In the genomic region with DNA sequence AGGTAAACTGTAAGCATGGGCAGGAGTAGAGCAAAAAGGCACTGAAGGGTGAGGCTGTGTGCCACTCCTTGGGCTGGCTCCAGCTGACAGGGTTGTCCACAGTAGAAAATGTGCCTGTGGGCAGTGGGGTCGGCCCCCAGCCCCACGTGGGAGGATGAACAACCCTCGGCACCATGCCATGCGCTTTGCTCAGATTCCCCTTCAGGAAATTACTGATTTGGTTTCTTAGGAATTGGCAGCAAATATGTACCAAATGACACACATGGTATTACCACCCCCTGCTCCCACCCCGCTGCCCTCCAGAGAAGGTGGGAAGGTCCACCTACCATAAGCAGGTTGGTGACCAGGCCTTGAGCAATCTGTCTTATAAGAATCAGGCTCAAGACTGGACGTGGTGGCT, we compare ENCODE assay signal across 16 cellular contexts. TPM values are rescaled to one million over a fixed set of nuclear protein-coding genes. Genes with fewer than 3 reads are reported as not detected.
A peak's percentile ranks its signal among the peaks of the same experiment; 100 is the strongest.
DNase-seq lines count a peak whose midpoint lies in the region; ATAC-seq and TF ChIP-seq lines count a peak whose summit lies in the region.
"Had no signal": no experiment of that assay in that cellular context is flagged by ENCODE, and none has a peak within 500 bp of the region (broad histone marks: within the 10 kb centered on the region; RNA-seq: fewer than 3 reads in every experiment).

No MANE protein-coding gene starts in this region.

- no peak overlapping the region for H2BK15ac ChIP-seq in mesendoderm (replicated peaks; ENCODE audit: low read depth)

- H3K4me2 ChIP-seq in mesendoderm (ENCODE audit: low read length) = no peak overlapping the region
- H3K4me2 ChIP-seq: BLaER1 had no signal

- peaks cover 36% of the 10 kb centered on the region for H3K36me3 Mint-ChIP-seq in endothelial cell (ENCODE audit: low read depth, unreplicated experiment)
- H3K36me3 Mint-ChIP-seq in type B pancreatic cell = peaks cover 33% of the 10 kb centered on the region
- peaks cover 0 to 47% (median 32%) of the 10 kb centered on the region in 3 donors for H3K36me3 Mint-ChIP-seq in naive thymus-derived CD8-positive, alpha-beta T cell

- H3K23ac ChIP-seq in mesendoderm (ENCODE audit: low read length) = peak overlapping the region; percentile 45

- TF ChIP-seq CTCF in endothelial cell (IDR thresholded peaks at IDR 0.05; ENCODE audit: unreplicated experiment) = no peak
- TF ChIP-seq CTCF in spleen (IDR thresholded peaks at IDR 0.05 in 8 of 11, conservative IDR thresholded peaks at IDR 0.05 in 3 of 11) = no peak
- no peak for TF ChIP-seq CTCF in type B pancreatic cell (conservative IDR thresholded peaks at IDR 0.05)

- ATAC-seq in naive thymus-derived CD8-positive, alpha-beta T cell = no peak

- H3K27ac Mint-ChIP-seq in endothelial cell (ENCODE audit: unreplicated experiment) (peak overlapping the region; percentile 86), type B pancreatic cell (no peak overlapping the region)
- H3K27ac Mint-ChIP-seq in naive thymus-derived CD8-positive, alpha-beta T cell = no peak overlapping the region

- no peak overlapping the region for H3K18ac ChIP-seq in mesendoderm (ENCODE audit: low read length)

- H3K4me3 ChIP-seq in mesendoderm (ENCODE audit: low read length) (no peak overlapping the region), spleen (no peak overlapping the region)
- H3K4me3 ChIP-seq: BLaER1, GM23248, HAP-1 had no signal

- no peak overlapping the region for H3K9ac ChIP-seq in mesendoderm (ENCODE audit: low read length)
- H3K9ac ChIP-seq: BLaER1, GM23248 had no signal

- POLR2A ChIA-PET in naive thymus-derived CD8-positive, alpha-beta T cell (lab: Charles Lee) = no interaction called here

- no peaks in the 10 kb centered on the region for H3K79me1 ChIP-seq in mesendoderm (ENCODE audit: low read length)

- peaks cover 0 to 11% (median 6%) of the 10 kb centered on the region in 8 donors for H3K9me3 ChIP-seq in spleen
- H3K9me3 ChIP-seq: HAP-1 had no signal

- peak; percentile 48 for DNase-seq in activated effector memory CD4-positive, alpha-beta T cell treated with anti-CD3 and anti-CD28 coated beads, Interleukin-2, amount 50 U/mL, for 16 hours
- DNase-seq in activated effector memory CD4-positive, alpha-beta T cell treated with Interleukin-2 at 50 U/mL for 16 hours = no peak
- no peak for DNase-seq in endothelial cell (ENCODE audit: low spot score)
- no peak for DNase-seq in mesendoderm
- DNase-seq in spleen = peak; percentile 13
- no peak for DNase-seq in type B pancreatic cell (ENCODE audit: extremely low spot score, unreplicated experiment)
- no peak for DNase-seq in naive thymus-derived CD8-positive, alpha-beta T cell
- DNase-seq: CD4-positive, alpha-beta memory T cell; DMS153; DMS79; GDM1 had no signal

- no peak overlapping the region for H3K27ac ChIP-seq in mesendoderm (ENCODE audit: low read depth, low read length)
- no peak overlapping the region for H3K27ac ChIP-seq in spleen
- H3K27ac ChIP-seq: 22Rv1, BLaER1, GM23248 had no signal

- no peak overlapping the region for H3K4ac ChIP-seq in mesendoderm (ENCODE audit: low read depth, low read length)

- TF ChIP-seq POLR2A in spleen (IDR thresholded peaks at IDR 0.05) = no peak

- intact Hi-C loops in spleen (cut with DNase I; ENCODE audit: low total_unique reads) = no loop called here

- H3K27me3 Mint-ChIP-seq in endothelial cell (ENCODE audit: unreplicated experiment) (peaks cover 3% of the 10 kb centered on the region), type B pancreatic cell (no peaks in the 10 kb centered on the region)
- H3K27me3 Mint-ChIP-seq in naive thymus-derived CD8-positive, alpha-beta T cell = no peaks in the 10 kb centered on the region
- H3K27me3 Mint-ChIP-seq: CD4-positive, alpha-beta memory T cell had no signal

- H3K56ac ChIP-seq in mesendoderm (ENCODE audit: low read length) = no peak overlapping the region

- H3K79me2 ChIP-seq in mesendoderm (ENCODE audit: control insufficient read depth, insufficient read depth, low read length) = no peaks in the 10 kb centered on the region

- H3K36me3 ChIP-seq in mesendoderm (ENCODE audit: control insufficient read depth, insufficient read depth, low read length) = peaks cover 1% of the 10 kb centered on the region
- H3K36me3 ChIP-seq in spleen = peaks cover 0 to 8% (median 0%) of the 10 kb centered on the region in 6 donors

- H3K27me3 ChIP-seq in mesendoderm (ENCODE audit: insufficient read depth, low read length, poor library complexity) (no peaks in the 10 kb centered on the region), spleen (replicated peaks in 1 of 7) (no peaks in the 10 kb centered on the region)
- H3K27me3 ChIP-seq: BLaER1 had no signal

- H3K9me3 Mint-ChIP-seq in endothelial cell (ENCODE audit: unreplicated experiment) (no peaks in the 10 kb centered on the region), type B pancreatic cell (peaks cover 5% of the 10 kb centered on the region)
- H3K9me3 Mint-ChIP-seq in naive thymus-derived CD8-positive, alpha-beta T cell = peaks cover 0 to 3% (median 0%) of the 10 kb centered on the region in 9 donors

- H3K4me3 Mint-ChIP-seq in endothelial cell (ENCODE audit: unreplicated experiment) (no peak overlapping the region), type B pancreatic cell (no peak overlapping the region)
- no peak overlapping the region for H3K4me3 Mint-ChIP-seq in naive thymus-derived CD8-positive, alpha-beta T cell
- H3K4me3 Mint-ChIP-seq: CD14-positive monocyte had no signal

- H2BK5ac ChIP-seq in mesendoderm (ENCODE audit: low read length) = no peak overlapping the region

- no peak overlapping the region for H4K5ac ChIP-seq in mesendoderm (ENCODE audit: low read length)

- no peak overlapping the region for H4K8ac ChIP-seq in mesendoderm (ENCODE audit: low read depth, low read length)

- H3K4me1 Mint-ChIP-seq in endothelial cell (ENCODE audit: unreplicated experiment) = peaks cover 18% of the 10 kb centered on the region
- peaks cover 5% of the 10 kb centered on the region for H3K4me1 Mint-ChIP-seq in type B pancreatic cell (ENCODE audit: unreplicated experiment)
- peaks cover 0 to 21% (median 18%) of the 10 kb centered on the region in 4 donors for H3K4me1 Mint-ChIP-seq in naive thymus-derived CD8-positive, alpha-beta T cell

- H2BK120ac ChIP-seq in mesendoderm (ENCODE audit: low read depth, low read length) = no peak overlapping the region

- no CpG with 5 or more reads among the region's 6 CpGs for WGBS in mesendoderm (ENCODE audit: extremely low coverage, insufficient coverage, low lambda C conversion rate)
- 91 to 98% (median 95%) methylated on average over 5 to 6 of the region's 6 CpGs for WGBS in spleen, 5 donors

- H3K4me1 ChIP-seq in mesendoderm (ENCODE audit: control insufficient read depth, low read depth, low read length) = no peaks in the 10 kb centered on the region
- H3K4me1 ChIP-seq in spleen = no peaks in the 10 kb centered on the region
- H3K4me1 ChIP-seq: HAP-1 had no signal

- no peak overlapping the region for H2AK5ac ChIP-seq in mesendoderm (ENCODE audit: low read length)

RNA-seq across cellular contexts. Expression of gene ADCY3, which starts 13.6 kb away (rescaled TPM):
- 88.0 TPM for total RNA-seq in endothelial cell (ENCODE audit: unreplicated experiment)
- polyA plus RNA-seq in mesendoderm (2013, experiment 1 of 2) = 17.0 TPM
- 18.1 TPM for polyA plus RNA-seq in mesendoderm (2013, experiment 2 of 2)
- 10 to 100 TPM; 39.6 to 61.5 (median 58.2) TPM for total RNA-seq in spleen
- 10 to 100 TPM; 36.5 to 53.1 (median 42.4) TPM for polyA plus RNA-seq in spleen
- total RNA-seq in type B pancreatic cell (ENCODE audit: low replicate concordance) = 22.1 and 46.2 TPM in 2 replicates
- total RNA-seq in naive thymus-derived CD8-positive, alpha-beta T cell = 10 to 100 TPM in 1 of 2 experiments, 1 to 10 TPM in 1; 8.5 to 10.5 TPM
- 1 to 10 TPM; 4.0 to 9.1 (median 4.9) TPM for polyA plus RNA-seq in naive thymus-derived CD8-positive, alpha-beta T cell

Comparison
In these comparisons a context has a peak if more than half of its experiments do, and no peak if none do; other contexts are left out.
1. DNase-seq: peak in activated effector memory CD4-positive, alpha-beta T cell treated with anti-CD3 and anti-CD28 coated beads, Interleukin-2, amount 50 U/mL, for 16 hours (single experiment) and spleen (single experiment); none in activated effector memory CD4-positive, alpha-beta T cell treated with Interleukin-2 at 50 U/mL for 16 hours (single experiment), endothelial cell (single experiment), mesendoderm (single experiment), type B pancreatic cell (single experiment) and naive thymus-derived CD8-positive, alpha-beta T cell (0 of 10).